Comparison of ENCODE assay signal across 7 cellular contexts in genomic region chr1:205273551-205273982, GRCh38. TPM values are rescaled to one million over a fixed set of nuclear protein-coding genes. Genes with fewer than 3 reads are reported as not detected.
A peak's percentile ranks its signal among the peaks of the same experiment; 100 is the strongest.
DNase-seq lines count a peak whose midpoint lies in the region; ATAC-seq, FAIRE-seq and TF ChIP-seq lines count a peak whose summit lies in the region.

No MANE protein-coding gene starts in this region.

- no peak overlapping the region for H3K27ac ChIP-seq in right lobe of liver

- FAIRE-seq in GM18507 (lab: Jason Lieb, UNC), result peak; percentile 94

- no peaks in the 10 kb centered on the region for H3K36me3 ChIP-seq in right lobe of liver

- peak; percentile 97 to 99 (median 98) for TF ChIP-seq CTCF in right lobe of liver (IDR thresholded peaks at IDR 0.05)

- intact Hi-C loops in right lobe of liver (cut with DNase I), result loop anchor here (2.0 to 5.0 kb wide), 2 partner anchors 53 to 54 kb away; no protein-coding TSS in a partner anchor

- ATAC-seq in HG03520 (IDR thresholded peaks at IDR 0.05; ENCODE audit: unreplicated experiment), result peak; percentile 71
- peak; percentile 91 to 95 (median 94) for ATAC-seq in right lobe of liver

- H3K4me1 ChIP-seq in right lobe of liver, result no peaks in the 10 kb centered on the region

- no peak overlapping the region for H3K4me3 ChIP-seq in right lobe of liver

- DNase-seq in GM18507 (ENCODE audit: extremely low spot score, insufficient read length, low read depth) (peak; percentile 81), NCI-H69 (lab: John Stamatoyannopoulos, UW) (peak; percentile 87), dermis blood vessel endothelial cell (peak; percentile 90), right lobe of liver (peak; percentile 84 to 89 (median 86))
- peak; percentile 88 for DNase-seq in activated CD4-positive, alpha-beta T cell treated with anti-CD3 and anti-CD28 coated beads, Interleukin-2, amount 50 U/mL, for 1 hour
- peak; percentile 71 to 73 (median 73) for DNase-seq in stimulated activated CD4-positive, alpha-beta T cell treated with anti-CD3 and anti-CD28 coated beads, TNF-alpha, amount 100 ng/mL, for 4 hours (ENCODE audit: low read depth in 3 of 3)

- TF ChIP-seq POLR2A in right lobe of liver (IDR thresholded peaks at IDR 0.05), result no peak

- H3K27me3 ChIP-seq in right lobe of liver, result no peaks in the 10 kb centered on the region

- 0% methylated on average over 6 of the region's 7 CpGs for WGBS in right lobe of liver (ENCODE audit: insufficient coverage, low coverage, low lambda C conversion rate, missing lambda C conversion rate)

- H3K9me3 ChIP-seq in right lobe of liver, result no peaks in the 10 kb centered on the region

RNA-seq across cellular contexts. Expression of gene TMCC2, which starts 45.8 kb away (rescaled TPM):
- total RNA-seq in dermis blood vessel endothelial cell (1.7 and 1.9 TPM in 2 replicates), right lobe of liver (1 to 10 TPM in 1 of 6 experiments, under 1 TPM in 5; 0.14 to 5.9 (median 0.30) TPM)

RNA-seq across cellular contexts. Expression of gene NUAK2, which starts 48.0 kb away (rescaled TPM):
- total RNA-seq in dermis blood vessel endothelial cell, result 4.6 and 5.0 TPM in 2 replicates
- 1 to 10 TPM in 5 of 6 experiments, under 1 TPM in 1; 0.88 to 5.1 (median 2.1) TPM for total RNA-seq in right lobe of liver
